In genomic region chr2:30208453-30208852, GRCh38 we compare ENCODE assay signal across 8 cellular contexts. TPM values are rescaled to one million over a fixed set of nuclear protein-coding genes. Genes with fewer than 3 reads are reported as not detected.
DNase-seq lines count a peak whose midpoint lies in the region; ATAC-seq, FAIRE-seq and TF ChIP-seq lines count a peak whose summit lies in the region.

No MANE protein-coding gene starts in this region.

- ATAC-seq in PC-3: peak; percentile 87
- peak; percentile 92 for ATAC-seq in left ventricle myocardium superior
- no peak for ATAC-seq in GM18909 (IDR thresholded peaks at IDR 0.05; ENCODE audit: poor library complexity, unreplicated experiment)

- FAIRE-seq in HTR-8/SVneo (lab: Jason Lieb, UNC): no peak

- peaks cover 3% of the 10 kb centered on the region for H3K27me3 Mint-ChIP-seq in T-helper 2 cell treated with Interferon-gamma antibody and Interleukin-4, amounts not matched to agents 5 μg/mL and 100 μg/mL, for 36 hours (ENCODE audit: low read depth)

- no peaks in the 10 kb centered on the region for H3K4me1 ChIP-seq in PC-3 (ENCODE audit: insufficient read depth, low read length)
- H3K4me1 ChIP-seq in ascending aorta: no peaks in the 10 kb centered on the region

- TF ChIP-seq CTCF in PC-3 (conservative IDR thresholded peaks at IDR 0.05; ENCODE audit: low read depth, low read length) (peak; percentile 93), ascending aorta (IDR thresholded peaks at IDR 0.05) (peak; percentile 87 to 91 (median 89))

- peaks cover 26% of the 10 kb centered on the region; the same call in 1 of the 2 replicates for H3K27me3 ChIP-seq in PC-3 (ENCODE audit: low read length)
- no peaks in the 10 kb centered on the region for H3K27me3 ChIP-seq in ascending aorta

- H4K20me1 ChIP-seq in PC-3 (ENCODE audit: low read length): no peaks in the 10 kb centered on the region

- H3K9me3 Mint-ChIP-seq in T-helper 2 cell treated with Interferon-gamma antibody and Interleukin-4, amounts not matched to agents 5 μg/mL and 100 μg/mL, for 36 hours: no peaks in the 10 kb centered on the region

- intact Hi-C loops in PC-3 (cut with micrococcal nuclease): loop anchor here (1.0 to 2.0 kb wide), 4 partner anchors 44 to 503 kb away; no protein-coding TSS in a partner anchor
- intact Hi-C loops in ascending aorta (cut with DNase I): loop anchor here (1.0 to 2.0 kb wide), 3 partner anchors 44 to 499 kb away; no protein-coding TSS in a partner anchor
- intact Hi-C loops in left ventricle myocardium superior (cut with micrococcal nuclease): loop anchor here (2.0 kb wide), 1 partner anchor 498 kb away; no protein-coding TSS in a partner anchor

- no peak overlapping the region for H2AFZ ChIP-seq in PC-3 (ENCODE audit: low read length)

- peaks cover 12% of the 10 kb centered on the region for H3K4me1 Mint-ChIP-seq in T-helper 2 cell treated with Interferon-gamma antibody and Interleukin-4, amounts not matched to agents 5 μg/mL and 100 μg/mL, for 36 hours (ENCODE audit: low read depth)

- H3K27ac ChIP-seq in PC-3 (ENCODE audit: low read length): no peak overlapping the region
- H3K27ac ChIP-seq in ascending aorta: no peak overlapping the region

- no peak overlapping the region for H3K27ac Mint-ChIP-seq in T-helper 2 cell treated with Interferon-gamma antibody and Interleukin-4, amounts not matched to agents 5 μg/mL and 100 μg/mL, for 36 hours

- no peak overlapping the region for H3K9ac ChIP-seq in PC-3 (ENCODE audit: low read length)

- no peak overlapping the region for H3K4me3 ChIP-seq in PC-3 (ENCODE audit: low read length)
- no peak overlapping the region for H3K4me3 ChIP-seq in ascending aorta

- CTCF ChIA-PET in PC-3 (lab: Charles Lee): interaction anchor here (0.6 to 1.7 kb wide), 4 partner anchors 44 to 503 kb away, joined by 3 to 23 read pairs (median 6); no protein-coding TSS in a partner anchor

- no peaks in the 10 kb centered on the region for H3K9me2 ChIP-seq in PC-3 (replicated peaks; ENCODE audit: low read length)

- H3K36me3 ChIP-seq in PC-3 (ENCODE audit: low read depth, low read length): no peaks in the 10 kb centered on the region
- H3K36me3 ChIP-seq in ascending aorta: no peaks in the 10 kb centered on the region

- no peaks in the 10 kb centered on the region for H3K79me2 ChIP-seq in PC-3 (ENCODE audit: low read length)

- H3K36me3 Mint-ChIP-seq in T-helper 2 cell treated with Interferon-gamma antibody and Interleukin-4, amounts not matched to agents 5 μg/mL and 100 μg/mL, for 36 hours (ENCODE audit: low read depth): no peaks in the 10 kb centered on the region

- H3F3A ChIP-seq in PC-3 (ENCODE audit: low read length, unreplicated experiment): no peaks in the 10 kb centered on the region

- DNase-seq in EH (ENCODE audit: low read depth): peak; percentile 83
- peak; percentile 71 for DNase-seq in HTR-8/SVneo (ENCODE audit: insufficient read length, low spot score)
- DNase-seq in PC-3: peak; percentile 76
- peak in 1 of 2 donors; percentile 78 for DNase-seq in ascending aorta (ENCODE audit: low spot score in 2 of 2)
- DNase-seq in left ventricle myocardium superior: peak; percentile 68
- DNase-seq in pulmonary artery endothelial cell (ENCODE audit: low read depth, low spot score): peak; percentile 30
- no peak for DNase-seq in T-helper 2 cell treated with Interferon-gamma antibody and Interleukin-4, amounts not matched to agents 5 μg/mL and 100 μg/mL, for 36 hours (ENCODE audit: low spot score)

- POLR2A ChIA-PET in PC-3 (lab: Charles Lee; ENCODE audit: unreplicated experiment): interaction anchor here (0.7 kb wide), 1 partner anchor 453 kb away, joined by 4 read pairs; no protein-coding TSS in a partner anchor

- no peak overlapping the region for H3K4me3 Mint-ChIP-seq in T-helper 2 cell treated with Interferon-gamma antibody and Interleukin-4, amounts not matched to agents 5 μg/mL and 100 μg/mL, for 36 hours

- H3K4me2 ChIP-seq in PC-3 (ENCODE audit: low read length): no peak overlapping the region

- no TSS peak for BruUV-seq in PC-3 (replicated peaks; lab: Mats Ljungman, UMichigan)

- H3K9me3 ChIP-seq in PC-3 (ENCODE audit: low read length) (no peaks in the 10 kb centered on the region), ascending aorta (no peaks in the 10 kb centered on the region)

RNA-seq across cellular contexts. Expression of gene LBH, which starts 22.9 kb away (rescaled TPM):
- 0.40 and 5.8 TPM in 2 replicates for total RNA-seq in PC-3 (2014; rRNA removed)
- 116 TPM for total RNA-seq in ascending aorta
- total RNA-seq in left ventricle myocardium superior: 129 TPM
- total RNA-seq in pulmonary artery endothelial cell: 2.4 and 3.4 TPM in 2 replicates

Comparison
In these comparisons a context has a peak if more than half of its experiments do, and no peak if none do; other contexts are left out.
1. RNA of gene LBH, which starts 22.9 kb away (total RNA-seq): 129 TPM in left ventricle myocardium superior (single experiment) and 116 TPM in ascending aorta (single experiment); 0.40 to 5.8 TPM in PC-3 and 2.4 to 3.4 TPM in pulmonary artery endothelial cell; every median in the first group is over 10 times any median in the second.